ENCODE assay signal across 35 cellular contexts in genomic region chr2:54536720-54537119, GRCh38.
"Had no signal": no experiment of that assay in that cellular context is flagged by ENCODE, and none has a peak within 500 bp of the region (broad histone marks: within the 10 kb centered on the region; RNA-seq: fewer than 3 reads in every experiment).

No MANE protein-coding gene starts in this region.

- H3K4me3 ChIP-seq: MG63 had no signal

- H3K9me3 ChIP-seq: MG63 had no signal

- H3K27me3 ChIP-seq: MG63 had no signal

- DNase-seq: Karpas-422, Kasumi-1, MG63, MM.1S, MV-4-11, NCI-H1048, NCI-H1092, NCI-H1092 treated with DMSO at 0.1 percent for 48 hours, NCI-H1105, NCI-H1105 treated with DMSO at 0.1 percent for 48 hours, NCI-H1417, NCI-H1417 treated with DMSO at 0.1 percent for 48 hours, NCI-H1436, NCI-H1436 treated with DMSO at 0.1 percent for 48 hours, NCI-H146, NCI-H1694, NCI-H1694 treated with DMSO at 0.1 percent for 48 hours, NCI-H187, NCI-H187 treated with DMSO at 0.1 percent for 48 hours, NCI-H1930, NCI-H2029, NCI-H2029 treated with DMSO at 0.1 percent for 48 hours, NCI-H2081, NCI-H2081 treated with DMSO at 0.1 percent for 48 hours, NCI-H2107, NCI-H2171, NCI-H2171 treated with DMSO at 0.1 percent for 48 hours, NCI-H2227 treated with DMSO at 0.1 percent for 48 hours, NCI-H226, NCI-H345, NCI-H446, NCI-H446 treated with DMSO at 0.1 percent for 48 hours, NCI-H510A, NCI-H510A treated with DMSO at 0.1 percent for 48 hours, NCI-H524 had no signal
